ENCODE assay signal across 10 cellular contexts in the genomic region with DNA sequence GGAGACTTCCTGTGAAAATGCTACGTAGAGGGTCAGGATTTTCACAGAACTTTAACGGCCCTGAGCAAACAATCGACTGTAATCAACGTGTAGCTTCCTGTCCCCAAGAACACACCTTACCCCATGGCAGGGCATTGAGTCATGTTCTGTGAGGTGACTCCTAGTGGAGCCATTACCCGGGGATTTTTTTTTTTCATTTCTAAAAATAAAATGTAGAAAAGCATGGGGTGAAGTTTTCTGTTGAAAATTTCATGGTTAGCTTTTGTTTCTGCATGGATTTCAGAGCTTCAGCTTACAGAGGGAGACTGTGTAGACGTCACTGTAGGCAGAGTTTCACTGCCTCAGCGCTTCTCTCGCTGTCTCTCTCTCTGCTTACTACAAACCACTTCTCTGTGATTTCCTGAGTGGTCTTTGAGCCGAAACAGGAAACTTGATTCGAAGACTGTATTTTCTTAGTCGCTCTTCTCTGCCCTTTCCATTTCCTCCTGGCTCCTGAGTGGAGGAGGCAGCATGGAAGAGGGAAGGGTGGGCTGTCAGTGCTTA.
DNase-seq lines count a peak whose midpoint lies in the region; ATAC-seq and TF ChIP-seq lines count a peak whose summit lies in the region.
"Had no signal": no experiment of that assay in that cellular context is flagged by ENCODE, and none has a peak within 500 bp of the region (broad histone marks: within the 10 kb centered on the region; RNA-seq: fewer than 3 reads in every experiment).

No MANE protein-coding gene starts in this region.

- peaks cover 94% of the 10 kb centered on the region for H3K36me3 Mint-ChIP-seq in activated T-helper 2 cell treated with anti-CD3 and anti-CD28 coated beads, Interferon-gamma antibody, Interleukin-2, Interleukin-4, amounts not matched to agents 10 μg/mL and 5 μg/mL and 100 μg/mL, durations not matched to agents 14 hours and 24 hours and 36 hours (ENCODE audit: low read depth)

- H3K27me3 ChIP-seq in AG04450 (ENCODE audit: control insufficient read depth, insufficient read depth, low read length) (no peaks in the 10 kb centered on the region), left lung (no peaks in the 10 kb centered on the region)

- peak overlapping the region; percentile 11 for H3K27ac ChIP-seq in AG04450 (ENCODE audit: low read depth, low read length)
- H3K27ac ChIP-seq in left lung = peak overlapping the region; percentile 54 to 63
- H3K27ac ChIP-seq: WERI-Rb-1 had no signal

- H3K9me3 ChIP-seq in AG04450 (ENCODE audit: control insufficient read depth, insufficient read depth, low read length) = no peaks in the 10 kb centered on the region
- no peaks in the 10 kb centered on the region for H3K9me3 ChIP-seq in left lung

- peaks cover 75% of the 10 kb centered on the region for H3K4me1 Mint-ChIP-seq in activated T-helper 2 cell treated with anti-CD3 and anti-CD28 coated beads, Interferon-gamma antibody, Interleukin-2, Interleukin-4, amounts not matched to agents 10 μg/mL and 5 μg/mL and 100 μg/mL, durations not matched to agents 14 hours and 24 hours and 36 hours (ENCODE audit: low read depth)

- H3K27ac Mint-ChIP-seq in activated T-helper 2 cell treated with anti-CD3 and anti-CD28 coated beads, Interferon-gamma antibody, Interleukin-2, Interleukin-4, amounts not matched to agents 10 μg/mL and 5 μg/mL and 100 μg/mL, durations not matched to agents 14 hours and 24 hours and 36 hours = peak overlapping the region; percentile 92

- intact Hi-C loops in activated T-helper 2 cell treated with anti-CD3 and anti-CD28 coated beads, Interferon-gamma antibody, Interleukin-2, Interleukin-4, amounts not matched to agents 10 μg/mL and 5 μg/mL and 100 μg/mL, durations not matched to agents 14 hours and 24 hours and 36 hours (cut with micrococcal nuclease) = loop anchor here (2.0 to 5.0 kb wide), 4 partner anchors 14 to 111 kb away; a partner anchor contains a TSS
- intact Hi-C loops in left lung (cut with DNase I) = no loop called here

- ATAC-seq in HG03097 (IDR thresholded peaks at IDR 0.05; ENCODE audit: low FRiP score, unreplicated experiment) (peak; percentile 40), left lung (peak; percentile 70), HG02970 (IDR thresholded peaks at IDR 0.05; ENCODE audit: low FRiP score, unreplicated experiment) (no peak), GM21360 (IDR thresholded peaks at IDR 0.05; ENCODE audit: unreplicated experiment) (no peak)

- H3K4me3 ChIP-seq in AG04450 (ENCODE audit: low read depth, low read length) (no peak overlapping the region), left lung (no peak overlapping the region)

- peak overlapping the region; percentile 59 for H3K4me3 Mint-ChIP-seq in activated T-helper 2 cell treated with anti-CD3 and anti-CD28 coated beads, Interferon-gamma antibody, Interleukin-2, Interleukin-4, amounts not matched to agents 10 μg/mL and 5 μg/mL and 100 μg/mL, durations not matched to agents 14 hours and 24 hours and 36 hours (ENCODE audit: low read depth)

- DNase-seq in AG04450 (ENCODE audit: low read depth, low spot score) (no peak), left lung (no peak), RKO (ENCODE audit: low spot score) (no peak), NCI-H2029 (lab: John Stamatoyannopoulos, UW) (no peak)
- DNase-seq in activated T-helper 2 cell treated with anti-CD3 and anti-CD28 coated beads, Interferon-gamma antibody, Interleukin-2, Interleukin-4, amounts not matched to agents 10 μg/mL and 5 μg/mL and 100 μg/mL, durations not matched to agents 14 hours and 24 hours and 36 hours (ENCODE audit: low spot score) = peak; percentile 43
- DNase-seq: NCI-H510A, WERI-Rb-1 had no signal

- POLR2A ChIA-PET in AG04450 (lab: Yijun Ruan, JAX) = no interaction called here

- H3K9me3 Mint-ChIP-seq in activated T-helper 2 cell treated with anti-CD3 and anti-CD28 coated beads, Interferon-gamma antibody, Interleukin-2, Interleukin-4, amounts not matched to agents 10 μg/mL and 5 μg/mL and 100 μg/mL, durations not matched to agents 14 hours and 24 hours and 36 hours = no peaks in the 10 kb centered on the region

- TF ChIP-seq CTCF in AG04450 (IDR thresholded peaks at IDR 0.05; ENCODE audit: low read depth, low read length) (no peak), left lung (IDR thresholded peaks at IDR 0.05) (no peak)

- H3K4me1 ChIP-seq in left lung = peaks cover 10 to 18% of the 10 kb centered on the region in 2 donors

- CTCF ChIA-PET in AG04450 (lab: Charles Lee) = interaction anchor here (2.0 to 3.0 kb wide), 2 partner anchors 396 to 479 kb away, joined by 4 to 10 read pairs; no protein-coding TSS in a partner anchor

- peaks cover 0 to 96% of the 10 kb centered on the region in 2 donors for H3K36me3 ChIP-seq in left lung

- H3K27me3 Mint-ChIP-seq in activated T-helper 2 cell treated with anti-CD3 and anti-CD28 coated beads, Interferon-gamma antibody, Interleukin-2, Interleukin-4, amounts not matched to agents 10 μg/mL and 5 μg/mL and 100 μg/mL, durations not matched to agents 14 hours and 24 hours and 36 hours (ENCODE audit: low read depth) = no peaks in the 10 kb centered on the region

Comparison
In these comparisons a context has a peak if more than half of its experiments do, and no peak if none do; other contexts are left out.
1. ATAC-seq: peak in HG03097 (single experiment) and left lung (single experiment); none in HG02970 (single experiment) and GM21360 (single experiment).